In genomic region chr1:11654571-11655262, GRCh38 we compare ENCODE assay signal across 8 cellular contexts. TPM values are rescaled to one million over a fixed set of nuclear protein-coding genes. Genes with fewer than 3 reads are reported as not detected.
DNase-seq lines count a peak whose midpoint lies in the region; ATAC-seq lines count a peak whose summit lies in the region.

Gene FBXO44, plus strand, starts transcription at chr1:11654877. Its CDS starts 959 bp downstream, at chr1:11655836.

- peaks cover 23% of the 10 kb centered on the region for H3K36me3 Mint-ChIP-seq in central memory CD8-positive, alpha-beta T cell (ENCODE audit: insufficient read depth)

- no peak within 1 kb of the TSS for H3K27ac Mint-ChIP-seq in central memory CD8-positive, alpha-beta T cell (ENCODE audit: low read depth)

- peak within 1 kb of the TSS; percentile 74 for H3K4me3 Mint-ChIP-seq in central memory CD8-positive, alpha-beta T cell

- intact Hi-C loops in left colon (cut with DNase I, micrococcal nuclease), result loop anchor here in 1 of 2 donors (5.0 kb wide), 1 partner anchor 68 kb away; no protein-coding TSS in a partner anchor

- H3K9me3 Mint-ChIP-seq in central memory CD8-positive, alpha-beta T cell, result no peaks in the 10 kb centered on the region

- H3K27me3 Mint-ChIP-seq in central memory CD8-positive, alpha-beta T cell, result no peaks in the 10 kb centered on the region

- peak; percentile 62 for ATAC-seq in HG03439 (IDR thresholded peaks at IDR 0.05; ENCODE audit: unreplicated experiment)
- peak; percentile 54 for ATAC-seq in central memory CD8-positive, alpha-beta T cell (replicated peaks; ENCODE audit: extremely low read depth, poor library complexity, severe bottlenecking)
- ATAC-seq in left colon, result peak; percentile 82
- no peak for ATAC-seq in HG03097 (IDR thresholded peaks at IDR 0.05; ENCODE audit: low FRiP score, unreplicated experiment)

- DNase-seq in NCI-H2227 (lab: John Stamatoyannopoulos, UW; ENCODE audit: unreplicated experiment), result peak; percentile 66
- DNase-seq in NCI-H2227 treated with DMSO at 0.1 percent for 48 hours (lab: John Stamatoyannopoulos, UW), result no peak
- DNase-seq in activated CD4-positive, CD25-positive, alpha-beta regulatory T cell (lab: John Stamatoyannopoulos, UW), result peak; percentile 46 to 49 (median 46)
- no peak for DNase-seq in central memory CD8-positive, alpha-beta T cell (ENCODE audit: low spot score in 2 of 2)
- DNase-seq in left colon, result peak; percentile 47 to 82
- DNase-seq in stimulated activated CD4-positive, alpha-beta T cell treated with anti-CD3 and anti-CD28 coated beads, Interleukin-2, amount 100 ng/mL, for 48 hours, result peak; percentile 56 to 67

- H3K4me1 Mint-ChIP-seq in central memory CD8-positive, alpha-beta T cell, result peaks cover 25% of the 10 kb centered on the region

RNA-seq across cellular contexts. Expression of gene FBXO44, which starts in this region (rescaled TPM):
- 1 to 10 TPM; 4.0 to 8.1 TPM for total RNA-seq in left colon

Comparison
In these comparisons a context has a peak if more than half of its experiments do, and no peak if none do; other contexts are left out.
1. DNase-seq: peak in NCI-H2227 (single experiment), activated CD4-positive, CD25-positive, alpha-beta regulatory T cell (4 of 4), left colon (2 of 2) and stimulated activated CD4-positive, alpha-beta T cell treated with anti-CD3 and anti-CD28 coated beads, Interleukin-2, amount 100 ng/mL, for 48 hours (2 of 2); none in NCI-H2227 treated with DMSO at 0.1 percent for 48 hours (single experiment) and central memory CD8-positive, alpha-beta T cell (0 of 2).